ENCODE assay signal across 1 cellular context in genomic region chr7:158316466-158317031, GRCh38.
TF ChIP-seq lines count a peak whose summit lies in the region.

No MANE protein-coding gene starts in this region.

TF ChIP-seq in WTC11, 78 proteins besides CTCF, POLR2A, EP300 and RAD21 (continued from another document):
- 0 out of 2 replicates have a peak, but pooled peaks have one; percentile 59 for TF ChIP-seq MAX (CRISPR knock-in tag; IDR thresholded peaks at IDR 0.05)
- TF ChIP-seq ETV6 (CRISPR knock-in tag; IDR thresholded peaks at IDR 0.05) = 0 out of 2 replicates have a peak, but pooled peaks have one; percentile 39
- no peak for TF ChIP-seq FOXJ3 (CRISPR knock-in tag; IDR thresholded peaks at IDR 0.05; ENCODE audit: borderline replicate concordance)
- TF ChIP-seq ATF1 (CRISPR knock-in tag; IDR thresholded peaks at IDR 0.05) = no peak
- TF ChIP-seq, protein P1, sequence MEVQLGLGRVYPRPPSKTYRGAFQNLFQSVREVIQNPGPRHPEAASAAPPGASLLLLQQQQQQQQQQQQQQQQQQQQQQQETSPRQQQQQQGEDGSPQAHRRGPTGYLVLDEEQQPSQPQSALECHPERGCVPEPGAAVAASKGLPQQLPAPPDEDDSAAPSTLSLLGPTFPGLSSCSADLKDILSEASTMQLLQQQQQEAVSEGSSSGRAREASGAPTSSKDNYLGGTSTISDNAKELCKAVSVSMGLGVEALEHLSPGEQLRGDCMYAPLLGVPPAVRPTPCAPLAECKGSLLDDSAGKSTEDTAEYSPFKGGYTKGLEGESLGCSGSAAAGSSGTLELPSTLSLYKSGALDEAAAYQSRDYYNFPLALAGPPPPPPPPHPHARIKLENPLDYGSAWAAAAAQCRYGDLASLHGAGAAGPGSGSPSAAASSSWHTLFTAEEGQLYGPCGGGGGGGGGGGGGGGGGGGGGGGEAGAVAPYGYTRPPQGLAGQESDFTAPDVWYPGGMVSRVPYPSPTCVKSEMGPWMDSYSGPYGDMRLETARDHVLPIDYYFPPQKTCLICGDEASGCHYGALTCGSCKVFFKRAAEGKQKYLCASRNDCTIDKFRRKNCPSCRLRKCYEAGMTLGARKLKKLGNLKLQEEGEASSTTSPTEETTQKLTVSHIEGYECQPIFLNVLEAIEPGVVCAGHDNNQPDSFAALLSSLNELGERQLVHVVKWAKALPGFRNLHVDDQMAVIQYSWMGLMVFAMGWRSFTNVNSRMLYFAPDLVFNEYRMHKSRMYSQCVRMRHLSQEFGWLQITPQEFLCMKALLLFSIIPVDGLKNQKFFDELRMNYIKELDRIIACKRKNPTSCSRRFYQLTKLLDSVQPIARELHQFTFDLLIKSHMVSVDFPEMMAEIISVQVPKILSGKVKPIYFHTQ (CRISPR knock-in tag; IDR thresholded peaks at IDR 0.05) = no peak
- TF ChIP-seq GTF2I (CRISPR knock-in tag; conservative IDR thresholded peaks at IDR 0.05) = no peak
- TF ChIP-seq NR3C1 (CRISPR knock-in tag; conservative IDR thresholded peaks at IDR 0.05; ENCODE audit: low read depth) = no peak
- TF ChIP-seq NFATC4 (CRISPR knock-in tag; IDR thresholded peaks at IDR 0.05) = no peak
- no peak for TF ChIP-seq FOXP1 (CRISPR knock-in tag; IDR thresholded peaks at IDR 0.05; ENCODE audit: borderline replicate concordance)
- no peak for TF ChIP-seq EMX1 (CRISPR knock-in tag; IDR thresholded peaks at IDR 0.05)
- TF ChIP-seq, protein P2, sequence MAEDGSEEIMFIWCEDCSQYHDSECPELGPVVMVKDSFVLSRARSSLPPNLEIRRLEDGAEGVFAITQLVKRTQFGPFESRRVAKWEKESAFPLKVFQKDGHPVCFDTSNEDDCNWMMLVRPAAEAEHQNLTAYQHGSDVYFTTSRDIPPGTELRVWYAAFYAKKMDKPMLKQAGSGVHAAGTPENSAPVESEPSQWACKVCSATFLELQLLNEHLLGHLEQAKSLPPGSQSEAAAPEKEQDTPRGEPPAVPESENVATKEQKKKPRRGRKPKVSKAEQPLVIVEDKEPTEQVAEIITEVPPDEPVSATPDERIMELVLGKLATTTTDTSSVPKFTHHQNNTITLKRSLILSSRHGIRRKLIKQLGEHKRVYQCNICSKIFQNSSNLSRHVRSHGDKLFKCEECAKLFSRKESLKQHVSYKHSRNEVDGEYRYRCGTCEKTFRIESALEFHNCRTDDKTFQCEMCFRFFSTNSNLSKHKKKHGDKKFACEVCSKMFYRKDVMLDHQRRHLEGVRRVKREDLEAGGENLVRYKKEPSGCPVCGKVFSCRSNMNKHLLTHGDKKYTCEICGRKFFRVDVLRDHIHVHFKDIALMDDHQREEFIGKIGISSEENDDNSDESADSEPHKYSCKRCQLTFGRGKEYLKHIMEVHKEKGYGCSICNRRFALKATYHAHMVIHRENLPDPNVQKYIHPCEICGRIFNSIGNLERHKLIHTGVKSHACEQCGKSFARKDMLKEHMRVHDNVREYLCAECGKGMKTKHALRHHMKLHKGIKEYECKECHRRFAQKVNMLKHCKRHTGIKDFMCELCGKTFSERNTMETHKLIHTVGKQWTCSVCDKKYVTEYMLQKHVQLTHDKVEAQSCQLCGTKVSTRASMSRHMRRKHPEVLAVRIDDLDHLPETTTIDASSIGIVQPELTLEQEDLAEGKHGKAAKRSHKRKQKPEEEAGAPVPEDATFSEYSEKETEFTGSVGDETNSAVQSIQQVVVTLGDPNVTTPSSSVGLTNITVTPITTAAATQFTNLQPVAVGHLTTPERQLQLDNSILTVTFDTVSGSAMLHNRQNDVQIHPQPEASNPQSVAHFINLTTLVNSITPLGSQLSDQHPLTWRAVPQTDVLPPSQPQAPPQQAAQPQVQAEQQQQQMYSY (CRISPR knock-in tag; IDR thresholded peaks at IDR 0.05) = peak; percentile 45; the same call in 1 of the 2 replicates
- TF ChIP-seq PREB (CRISPR knock-in tag; IDR thresholded peaks at IDR 0.05; ENCODE audit: borderline replicate concordance) = no peak
- TF ChIP-seq STAT6 (CRISPR knock-in tag; conservative IDR thresholded peaks at IDR 0.05; ENCODE audit: low read depth) = no peak
